Comparison of ENCODE assay signal across 8 cellular contexts in genomic region chr7:1044189-1045037, GRCh38. TPM values are rescaled to one million over a fixed set of nuclear protein-coding genes. Genes with fewer than 3 reads are reported as not detected.
A peak's percentile ranks its signal among the peaks of the same experiment; 100 is the strongest.
DNase-seq lines count a peak whose midpoint lies in the region; ATAC-seq, FAIRE-seq and TF ChIP-seq lines count a peak whose summit lies in the region.

A gene with protein sequence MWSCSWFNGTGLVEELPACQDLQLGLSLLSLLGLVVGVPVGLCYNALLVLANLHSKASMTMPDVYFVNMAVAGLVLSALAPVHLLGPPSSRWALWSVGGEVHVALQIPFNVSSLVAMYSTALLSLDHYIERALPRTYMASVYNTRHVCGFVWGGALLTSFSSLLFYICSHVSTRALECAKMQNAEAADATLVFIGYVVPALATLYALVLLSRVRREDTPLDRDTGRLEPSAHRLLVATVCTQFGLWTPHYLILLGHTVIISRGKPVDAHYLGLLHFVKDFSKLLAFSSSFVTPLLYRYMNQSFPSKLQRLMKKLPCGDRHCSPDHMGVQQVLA (plus strand): TSS chr7:1044546. CDS start chr7:1057516, 12,970 bp downstream.

- H3K27me3 ChIP-seq in colonic mucosa (no peaks in the 10 kb centered on the region), left lung (peaks cover 0 to 17% of the 10 kb centered on the region in 2 donors)

- intact Hi-C loops in colonic mucosa (cut with DNase I) = no loop called here
- intact Hi-C loops in left lung (cut with DNase I) = no loop called here

- peak; percentile 46 to 93 (median 86) for DNase-seq in C1 segment of cervical spinal cord (lab: John Stamatoyannopoulos, UW)
- DNase-seq in GM19239 (ENCODE audit: insufficient read length, low spot score) = peak; percentile 100
- peak; percentile 78 to 98 for DNase-seq in NCI-H526 (lab: John Stamatoyannopoulos, UW)
- DNase-seq in activated CD4-positive, alpha-beta T cell treated with anti-CD3 and anti-CD28 coated beads for 48 hours = peak; percentile 94
- DNase-seq in colonic mucosa = peak; percentile 98
- peak; percentile 97 to 99 for DNase-seq in left lung
- DNase-seq in stimulated activated CD4-positive, alpha-beta T cell treated with anti-CD3 and anti-CD28 coated beads, Interleukin-2, amount 100 ng/mL, for 4 hours (ENCODE audit: low read depth) = peak; percentile 88

- peak; percentile 85 for ATAC-seq in HG03442 (IDR thresholded peaks at IDR 0.05; ENCODE audit: unreplicated experiment)
- ATAC-seq in left lung = peak; percentile 97

- peaks cover 20% of the 10 kb centered on the region for H3K4me1 ChIP-seq in colonic mucosa
- H3K4me1 ChIP-seq in left lung = peaks cover 20 to 79% of the 10 kb centered on the region in 2 donors

- no peaks in the 10 kb centered on the region for H3K36me3 ChIP-seq in colonic mucosa
- no peaks in the 10 kb centered on the region for H3K36me3 ChIP-seq in left lung

- no peaks in the 10 kb centered on the region for H3K9me3 ChIP-seq in colonic mucosa
- H3K9me3 ChIP-seq in left lung = no peaks in the 10 kb centered on the region

- peak within 1 kb of the TSS; percentile 84 for H3K27ac ChIP-seq in colonic mucosa
- peak within 1 kb of the TSS; percentile 80 to 87 for H3K27ac ChIP-seq in left lung

- peak; percentile 55 for TF ChIP-seq CTCF in colonic mucosa (IDR thresholded peaks at IDR 0.05)
- peak; percentile 36 to 41 for TF ChIP-seq CTCF in left lung (IDR thresholded peaks at IDR 0.05)

- H3K4me3 ChIP-seq in colonic mucosa = peak within 1 kb of the TSS; percentile 79
- peak within 1 kb of the TSS; percentile 58 to 78 for H3K4me3 ChIP-seq in left lung

- H3K9ac ChIP-seq in colonic mucosa (ENCODE audit: low read depth in 2 of 2, low read length in 2 of 2) = peak within 1 kb of the TSS; percentile 79 to 82

- FAIRE-seq in GM19239 (lab: Jason Lieb, UNC) = peak; percentile 86

RNA-seq across cellular contexts. Expression of the gene that starts here (rescaled TPM):
- total RNA-seq in colonic mucosa = 1 to 10 TPM; 2.9 to 9.0 TPM
- total RNA-seq in left lung = 10 to 100 TPM; 16.7 to 18.9 TPM

Comparison
In these comparisons a context has a peak if more than half of its experiments do, and no peak if none do; other contexts are left out.
1. Peak in every context shown above with its lines: DNase-seq, ATAC-seq, H3K4me3 ChIP-seq and H3K27ac ChIP-seq.